35 cellular contexts compared by ENCODE assay signal in the genomic region with DNA sequence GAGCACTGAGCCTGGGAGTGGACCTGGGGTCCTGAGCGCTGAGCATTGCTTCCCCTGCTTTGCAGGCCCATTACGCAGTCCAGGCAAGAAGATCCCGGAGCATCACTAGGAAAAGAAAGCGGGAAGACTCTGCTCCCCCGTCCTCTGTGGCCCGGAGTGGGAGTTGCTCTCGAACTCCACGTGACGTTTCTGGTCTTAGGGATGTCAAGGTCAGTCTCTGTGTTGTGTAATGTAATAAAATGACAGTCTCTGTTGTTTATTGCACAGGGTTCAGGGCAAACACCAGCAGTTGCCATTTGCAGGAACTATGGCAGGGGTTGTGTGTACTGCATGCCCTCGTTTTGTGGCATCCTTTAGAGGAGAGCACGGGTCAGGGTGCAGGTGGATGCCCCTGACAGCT. TPM values are rescaled to one million over a fixed set of nuclear protein-coding genes. Genes with fewer than 3 reads are reported as not detected.
"Had no signal": no experiment of that assay in that cellular context is flagged by ENCODE, and none has a peak within 500 bp of the region (broad histone marks: within the 10 kb centered on the region; RNA-seq: fewer than 3 reads in every experiment).

No MANE protein-coding gene starts in this region.

- H3K27me3 ChIP-seq: brain microvascular endothelial cell, cardiac muscle cell, MG63, Peyer's patch had no signal

- H3K9me3 ChIP-seq: MG63, Peyer's patch had no signal

- H3K4me3 ChIP-seq: cardiac muscle cell, MG63, Peyer's patch had no signal

- H3K27ac ChIP-seq: brain microvascular endothelial cell, cardiac muscle cell, Peyer's patch, VCaP had no signal

- DNase-seq: activated B cell treated with CpG ODN at 0.5 μM for 24 hours; activated CD4-positive, alpha-beta memory T cell treated with anti-CD3 and anti-CD28 coated beads for 36 hours; activated CD4-positive, alpha-beta T cell treated with anti-CD3 and anti-CD28 coated beads for 4 hours; activated CD4-positive, alpha-beta T cell treated with anti-CD3 and anti-CD28 coated beads, Interleukin-2, amount 50 U/mL, for 1 hour; activated CD4-positive, CD25-positive, alpha-beta regulatory T cell treated with anti-CD3 and anti-CD28 coated beads, Interleukin-2, amount 50 U/mL, for 72 hours; activated CD8-positive, alpha-beta memory T cell treated with anti-CD3 and anti-CD28 coated beads, Interleukin-2, amount 50 U/mL, for 48 hours; activated gamma-delta T cell treated with Interleukin-2 at 50 U/mL for 16 hours; activated naive CD4-positive, alpha-beta T cell treated with anti-CD3 and anti-CD28 coated beads for 36 hours; aorta; brain microvascular endothelial cell; Kasumi-1; KG1; MG63; NCI-H1048; NCI-H1105 treated with DMSO at 0.1 percent for 48 hours; NCI-H1436 treated with DMSO at 0.1 percent for 48 hours; NCI-H1694 treated with DMSO at 0.1 percent for 48 hours; NCI-H2029; NCI-H2171; NCI-H510A; NCI-H526; NCI-H748 treated with DMSO at 0.1 percent for 48 hours; NK-92 treated with Interleukin-12 subunit alpha and Interleukin-12 subunit beta, amount 100 ng/mL, for 24 hours; PC-3; Peyer's patch; RPMI8226; SIG-M5; T-cell; T-helper 2 cell; T-helper 9 cell had no signal

- H3K4me1 ChIP-seq: Peyer's patch had no signal

- ATAC-seq: activated naive CD4-positive, alpha-beta T cell treated with anti-CD3 and anti-CD28 coated beads, Interleukin-2, amount 50 U/mL, for 72 hours; PC-3; Right ventricle myocardium inferior; SK-N-SH treated with all-trans-retinoic acid at 6 μM for 48 hours; T-cell had no signal

RNA-seq across cellular contexts. Expression of a gene that starts 10.0 kb away (rescaled TPM):
- total RNA-seq: activated B cell treated with CpG ODN at 0.5 μM for 24 hours; activated CD4-positive, alpha-beta memory T cell treated with anti-CD3 and anti-CD28 coated beads for 36 hours; activated naive CD4-positive, alpha-beta T cell treated with anti-CD3 and anti-CD28 coated beads for 36 hours; activated naive CD4-positive, alpha-beta T cell treated with anti-CD3 and anti-CD28 coated beads, Interleukin-2, amount 50 U/mL, for 72 hours; aorta; cardiac muscle cell; PC-3; Peyer's patch; T-cell had no signal
- polyA plus RNA-seq: cardiac muscle cell had no signal
